Comparison of ENCODE assay signal across 2 cellular contexts in the genomic region with DNA sequence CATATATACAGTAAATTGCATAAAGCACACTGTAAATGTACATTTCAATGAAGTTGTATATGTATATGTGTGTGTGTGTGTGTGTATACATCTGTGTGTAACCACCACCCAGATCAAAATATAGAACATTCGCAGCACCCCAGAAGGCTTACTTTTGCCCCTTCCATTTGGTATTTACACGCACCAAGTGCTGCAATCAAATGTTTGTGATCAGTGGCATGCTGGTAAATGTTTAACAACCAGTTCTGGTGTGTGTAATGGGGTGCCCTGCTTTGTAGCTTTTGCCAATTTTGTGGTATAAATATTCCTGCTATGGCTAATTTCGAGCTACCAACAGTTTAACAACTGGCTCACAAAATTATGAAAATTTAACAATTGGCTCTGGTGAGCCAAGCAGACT.
TF ChIP-seq lines count a peak whose summit lies in the region.

No MANE protein-coding gene starts in this region.

TF ChIP-seq in SK-N-SH, 30 proteins besides CTCF, POLR2A, EP300 and RAD21 (continued from another document):
- TF ChIP-seq, protein P1, sequence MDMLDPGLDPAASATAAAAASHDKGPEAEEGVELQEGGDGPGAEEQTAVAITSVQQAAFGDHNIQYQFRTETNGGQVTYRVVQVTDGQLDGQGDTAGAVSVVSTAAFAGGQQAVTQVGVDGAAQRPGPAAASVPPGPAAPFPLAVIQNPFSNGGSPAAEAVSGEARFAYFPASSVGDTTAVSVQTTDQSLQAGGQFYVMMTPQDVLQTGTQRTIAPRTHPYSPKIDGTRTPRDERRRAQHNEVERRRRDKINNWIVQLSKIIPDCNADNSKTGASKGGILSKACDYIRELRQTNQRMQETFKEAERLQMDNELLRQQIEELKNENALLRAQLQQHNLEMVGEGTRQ (IDR thresholded peaks at IDR 0.05; ENCODE audit: borderline replicate concordance, low read depth, low read length) = no peak
- no peak for TF ChIP-seq EZH2phosphoT487 (IDR thresholded peaks at IDR 0.05; ENCODE audit: borderline replicate concordance, low read depth)

TF ChIP-seq in SK-N-SH treated with all-trans-retinoic acid at 6 μM for 48 hours, 23 proteins besides CTCF, POLR2A, EP300 and RAD21 (continued from another document):
- TF ChIP-seq, protein P2, sequence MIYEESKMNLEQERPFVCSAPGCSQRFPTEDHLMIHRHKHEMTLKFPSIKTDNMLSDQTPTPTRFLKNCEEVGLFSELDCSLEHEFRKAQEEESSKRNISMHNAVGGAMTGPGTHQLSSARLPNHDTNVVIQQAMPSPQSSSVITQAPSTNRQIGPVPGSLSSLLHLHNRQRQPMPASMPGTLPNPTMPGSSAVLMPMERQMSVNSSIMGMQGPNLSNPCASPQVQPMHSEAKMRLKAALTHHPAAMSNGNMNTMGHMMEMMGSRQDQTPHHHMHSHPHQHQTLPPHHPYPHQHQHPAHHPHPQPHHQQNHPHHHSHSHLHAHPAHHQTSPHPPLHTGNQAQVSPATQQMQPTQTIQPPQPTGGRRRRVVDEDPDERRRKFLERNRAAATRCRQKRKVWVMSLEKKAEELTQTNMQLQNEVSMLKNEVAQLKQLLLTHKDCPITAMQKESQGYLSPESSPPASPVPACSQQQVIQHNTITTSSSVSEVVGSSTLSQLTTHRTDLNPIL (CRISPR knock-in tag; IDR thresholded peaks at IDR 0.05; ENCODE audit: low read depth) = no peak
- TF ChIP-seq ARNTL (CRISPR knock-in tag; IDR thresholded peaks at IDR 0.05; ENCODE audit: borderline replicate concordance, low read depth) (no peak), ZFP3 (CRISPR knock-in tag; IDR thresholded peaks at IDR 0.05) (no peak), ISL1 (CRISPR knock-in tag; IDR thresholded peaks at IDR 0.05) (no peak), ZNF8 (CRISPR knock-in tag; IDR thresholded peaks at IDR 0.05) (no peak), ZC3H10 (CRISPR knock-in tag; IDR thresholded peaks at IDR 0.05) (no peak), ZFP30 (CRISPR knock-in tag; IDR thresholded peaks at IDR 0.05) (no peak)
- TF ChIP-seq, protein P3, sequence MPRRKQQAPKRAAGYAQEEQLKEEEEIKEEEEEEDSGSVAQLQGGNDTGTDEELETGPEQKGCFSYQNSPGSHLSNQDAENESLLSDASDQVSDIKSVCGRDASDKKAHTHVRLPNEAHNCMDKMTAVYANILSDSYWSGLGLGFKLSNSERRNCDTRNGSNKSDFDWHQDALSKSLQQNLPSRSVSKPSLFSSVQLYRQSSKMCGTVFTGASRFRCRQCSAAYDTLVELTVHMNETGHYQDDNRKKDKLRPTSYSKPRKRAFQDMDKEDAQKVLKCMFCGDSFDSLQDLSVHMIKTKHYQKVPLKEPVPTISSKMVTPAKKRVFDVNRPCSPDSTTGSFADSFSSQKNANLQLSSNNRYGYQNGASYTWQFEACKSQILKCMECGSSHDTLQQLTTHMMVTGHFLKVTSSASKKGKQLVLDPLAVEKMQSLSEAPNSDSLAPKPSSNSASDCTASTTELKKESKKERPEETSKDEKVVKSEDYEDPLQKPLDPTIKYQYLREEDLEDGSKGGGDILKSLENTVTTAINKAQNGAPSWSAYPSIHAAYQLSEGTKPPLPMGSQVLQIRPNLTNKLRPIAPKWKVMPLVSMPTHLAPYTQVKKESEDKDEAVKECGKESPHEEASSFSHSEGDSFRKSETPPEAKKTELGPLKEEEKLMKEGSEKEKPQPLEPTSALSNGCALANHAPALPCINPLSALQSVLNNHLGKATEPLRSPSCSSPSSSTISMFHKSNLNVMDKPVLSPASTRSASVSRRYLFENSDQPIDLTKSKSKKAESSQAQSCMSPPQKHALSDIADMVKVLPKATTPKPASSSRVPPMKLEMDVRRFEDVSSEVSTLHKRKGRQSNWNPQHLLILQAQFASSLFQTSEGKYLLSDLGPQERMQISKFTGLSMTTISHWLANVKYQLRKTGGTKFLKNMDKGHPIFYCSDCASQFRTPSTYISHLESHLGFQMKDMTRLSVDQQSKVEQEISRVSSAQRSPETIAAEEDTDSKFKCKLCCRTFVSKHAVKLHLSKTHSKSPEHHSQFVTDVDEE (CRISPR knock-in tag; IDR thresholded peaks at IDR 0.05) = no peak
